In the genomic region with DNA sequence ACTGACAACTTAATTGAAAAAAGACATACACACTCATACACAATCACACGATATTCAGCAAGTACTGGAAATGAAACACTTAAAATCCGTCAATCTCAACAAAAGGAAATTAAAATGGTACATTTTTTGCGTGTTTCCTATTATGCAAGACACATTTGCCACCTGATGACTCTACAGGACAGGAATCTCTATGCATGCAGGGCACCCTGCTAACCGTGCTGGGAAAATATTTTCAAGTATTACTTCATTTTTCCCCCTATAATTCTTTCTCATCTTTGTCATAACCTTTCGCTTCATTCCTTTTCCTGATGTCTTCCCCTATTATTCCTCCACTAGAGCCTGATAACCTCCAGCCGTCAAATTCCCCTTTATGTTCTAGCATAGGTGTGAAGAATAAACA, we compare ENCODE assay signal across 38 cellular contexts.
A peak's percentile ranks its signal among the peaks of the same experiment; 100 is the strongest.
DNase-seq lines count a peak whose midpoint lies in the region; ATAC-seq, FAIRE-seq and TF ChIP-seq lines count a peak whose summit lies in the region.
"Had no signal": no experiment of that assay in that cellular context is flagged by ENCODE, and none has a peak within 500 bp of the region (broad histone marks: within the 10 kb centered on the region; RNA-seq: fewer than 3 reads in every experiment).

No MANE protein-coding gene starts in this region.

- peak overlapping the region; percentile 30 for H3K4me2 ChIP-seq in astrocyte (ENCODE audit: low read length)
- H3K4me2 ChIP-seq: KMS-11, PC-9, smooth muscle cell had no signal

- no peak overlapping the region for H3K4me3 ChIP-seq in astrocyte (ENCODE audit: insufficient read depth, low read depth, low read length)
- H3K4me3 ChIP-seq in fibroblast of pulmonary artery (replicated peaks; ENCODE audit: low read depth, low read length): no peak overlapping the region
- H3K4me3 ChIP-seq in retinal pigment epithelial cell (ENCODE audit: low read length): no peak overlapping the region
- no peak overlapping the region for H3K4me3 ChIP-seq in right lobe of liver
- H3K4me3 ChIP-seq: lung, mucosa of descending colon, PC-9, smooth muscle cell, stomach, thyroid gland had no signal

- DNase-seq in HT1080 (ENCODE audit: low read depth): peak; percentile 88
- DNase-seq in astrocyte (ENCODE audit: low read depth): peak; percentile 82
- DNase-seq in fibroblast of pulmonary artery (ENCODE audit: low read depth): peak; percentile 6
- peak; percentile 63 for DNase-seq in retinal pigment epithelial cell (ENCODE audit: low read depth)
- DNase-seq in right lobe of liver: no peak
- DNase-seq in posterior cingulate gyrus: no peak
- no peak for DNase-seq in NCI-H2227 (lab: John Stamatoyannopoulos, UW; ENCODE audit: unreplicated experiment)
- no peak for DNase-seq in GM19238 (ENCODE audit: insufficient read length, low spot score)
- DNase-seq: activated CD4-positive, alpha-beta T cell treated with anti-CD3 and anti-CD28 coated beads for 36 hours; activated CD8-positive, alpha-beta T cell treated with anti-CD3 and anti-CD28 coated beads, Interleukin-2, amount 10 ng/mL, durations not matched to agents 7 days and 5 days; activated naive CD4-positive, alpha-beta T cell treated with anti-CD3 and anti-CD28 coated beads, Interleukin-2, amount 10 ng/mL, durations not matched to agents 7 days and 5 days; amygdala; CD8-positive, alpha-beta memory T cell; central memory CD4-positive, alpha-beta T cell; DMS 273 treated with DMSO at 0.1 percent for 48 hours; foreskin keratinocyte; HCEC 1CT; mucosa of descending colon; natural killer cell; NCI-H1417; NCI-H2029 treated with DMSO at 0.1 percent for 48 hours; NCI-H226; NCI-H69; occipital lobe; PC-9; SIG-M5; stimulated activated CD4-positive, alpha-beta T cell treated with anti-CD3 and anti-CD28 coated beads, Interleukin-2, amount 100 ng/mL, for 24 hours; stimulated activated CD8-positive, alpha-beta memory T cell treated with anti-CD3 and anti-CD28 coated beads, Interleukin-4, amount 100 ng/mL, for 48 hours; stomach; thyroid gland had no signal

- no peak overlapping the region for H3K27ac Mint-ChIP-seq in astrocyte (ENCODE audit: unreplicated experiment)
- H3K27ac Mint-ChIP-seq: activated CD4-positive, alpha-beta T cell treated with anti-CD3 and anti-CD28 coated beads for 36 hours; activated CD8-positive, alpha-beta T cell treated with anti-CD3 and anti-CD28 coated beads, Interleukin-2, amount 10 ng/mL, durations not matched to agents 7 days and 5 days; activated naive CD4-positive, alpha-beta T cell treated with anti-CD3 and anti-CD28 coated beads, Interleukin-2, amount 10 ng/mL, durations not matched to agents 7 days and 5 days; activated T-helper 17 cell treated with anti-CD3 and anti-CD28 coated beads, Interleukin-2, amount 50 U/mL, for 72 hours; CD8-positive, alpha-beta memory T cell; natural killer cell had no signal

- 50% methylated on average over 6 of the region's 6 CpGs for WGBS in right lobe of liver (ENCODE audit: insufficient coverage, low coverage, low lambda C conversion rate, missing lambda C conversion rate)

- H3K9ac ChIP-seq in astrocyte (ENCODE audit: low read length): peak overlapping the region; percentile 38
- H3K9ac ChIP-seq: KMS-11 had no signal

- H3K36me3 ChIP-seq in astrocyte (ENCODE audit: insufficient read depth, low read length): no peaks in the 10 kb centered on the region
- H3K36me3 ChIP-seq in right lobe of liver: no peaks in the 10 kb centered on the region
- H3K36me3 ChIP-seq: stomach, thyroid gland had no signal

- H3K4me1 ChIP-seq in astrocyte (ENCODE audit: insufficient read depth, low read length) (peaks cover 20% of the 10 kb centered on the region), right lobe of liver (no peaks in the 10 kb centered on the region)
- H3K4me1 ChIP-seq: foreskin keratinocyte, stomach, thyroid gland had no signal

- FAIRE-seq in astrocyte (lab: Jason Lieb, UNC): no peak
- FAIRE-seq: GM12892 had no signal

- H3K4me3 Mint-ChIP-seq in astrocyte (ENCODE audit: unreplicated experiment): no peak overlapping the region
- H3K4me3 Mint-ChIP-seq: activated CD4-positive, alpha-beta T cell treated with anti-CD3 and anti-CD28 coated beads for 36 hours; activated CD8-positive, alpha-beta T cell treated with anti-CD3 and anti-CD28 coated beads, Interleukin-2, amount 10 ng/mL, durations not matched to agents 7 days and 5 days; activated naive CD4-positive, alpha-beta T cell treated with anti-CD3 and anti-CD28 coated beads, Interleukin-2, amount 10 ng/mL, durations not matched to agents 7 days and 5 days; activated T-helper 17 cell treated with anti-CD3 and anti-CD28 coated beads, Interleukin-2, amount 50 U/mL, for 72 hours; CD8-positive, alpha-beta memory T cell; natural killer cell had no signal

- H3K27ac ChIP-seq in astrocyte (ENCODE audit: low read depth, low read length) (peak overlapping the region; percentile 72), right lobe of liver (no peak overlapping the region)
- H3K27ac ChIP-seq: foreskin keratinocyte, HL-60, KMS-11, PC-9, stomach, thyroid gland, VCaP had no signal

- no peaks in the 10 kb centered on the region for H3K79me2 ChIP-seq in astrocyte (ENCODE audit: insufficient read depth, low read length)

- no peak overlapping the region for H2AFZ ChIP-seq in astrocyte (ENCODE audit: low read depth, low read length)
- H2AFZ ChIP-seq: PC-9 had no signal

- intact Hi-C loops in right lobe of liver (cut with DNase I) (no loop called here), posterior cingulate gyrus (cut with DNase I) (no loop called here)

- H3K9me3 ChIP-seq in astrocyte (ENCODE audit: insufficient read depth, low read depth, low read length) (no peaks in the 10 kb centered on the region), right lobe of liver (no peaks in the 10 kb centered on the region)
- H3K9me3 ChIP-seq: mucosa of descending colon, stomach, thyroid gland had no signal

- H3K4me1 Mint-ChIP-seq in astrocyte (ENCODE audit: low read depth, unreplicated experiment): no peaks in the 10 kb centered on the region
- H3K4me1 Mint-ChIP-seq: activated CD4-positive, alpha-beta T cell treated with anti-CD3 and anti-CD28 coated beads for 36 hours; activated naive CD4-positive, alpha-beta T cell treated with anti-CD3 and anti-CD28 coated beads, Interleukin-2, amount 10 ng/mL, durations not matched to agents 7 days and 5 days; activated T-helper 17 cell treated with anti-CD3 and anti-CD28 coated beads, Interleukin-2, amount 50 U/mL, for 72 hours; CD8-positive, alpha-beta memory T cell had no signal

- TF ChIP-seq CTCF in astrocyte (IDR thresholded peaks at IDR 0.05; ENCODE audit: insufficient read depth, low read depth, low read length): no peak
- TF ChIP-seq CTCF in fibroblast of pulmonary artery (IDR thresholded peaks at IDR 0.05; ENCODE audit: low read length, missing control alignments): no peak
- TF ChIP-seq CTCF in retinal pigment epithelial cell (conservative IDR thresholded peaks at IDR 0.05; ENCODE audit: low read depth, low read length): no peak
- no peak for TF ChIP-seq CTCF in right lobe of liver (IDR thresholded peaks at IDR 0.05)

- no peaks in the 10 kb centered on the region for H4K20me1 ChIP-seq in astrocyte (ENCODE audit: insufficient read depth, low read length)

- no peak for TF ChIP-seq POLR2A in right lobe of liver (IDR thresholded peaks at IDR 0.05)

- no peak for ATAC-seq in right lobe of liver
- ATAC-seq: activated CD4-positive, alpha-beta T cell treated with anti-CD3 and anti-CD28 coated beads for 36 hours; activated CD8-positive, alpha-beta T cell treated with anti-CD3 and anti-CD28 coated beads, Interleukin-2, amount 10 ng/mL, durations not matched to agents 7 days and 5 days; activated T-helper 17 cell treated with anti-CD3 and anti-CD28 coated beads, Interleukin-2, amount 50 U/mL, for 72 hours; esophagus mucosa; foreskin keratinocyte; mucosa of descending colon; natural killer cell had no signal

- H3K9me3 Mint-ChIP-seq in astrocyte (ENCODE audit: unreplicated experiment): peaks cover 4% of the 10 kb centered on the region
- H3K9me3 Mint-ChIP-seq: activated T-helper 17 cell treated with anti-CD3 and anti-CD28 coated beads, Interleukin-2, amount 50 U/mL, for 72 hours; natural killer cell had no signal

- H3K36me3 Mint-ChIP-seq in astrocyte (ENCODE audit: low read depth, unreplicated experiment): no peaks in the 10 kb centered on the region
- H3K36me3 Mint-ChIP-seq: activated naive CD4-positive, alpha-beta T cell treated with anti-CD3 and anti-CD28 coated beads, Interleukin-2, amount 10 ng/mL, durations not matched to agents 7 days and 5 days; CD8-positive, alpha-beta memory T cell; natural killer cell had no signal

- H3K27me3 ChIP-seq in astrocyte (ENCODE audit: insufficient read depth, low read length): no peaks in the 10 kb centered on the region
- H3K27me3 ChIP-seq in right lobe of liver: no peaks in the 10 kb centered on the region
- H3K27me3 ChIP-seq: foreskin keratinocyte, stomach, thyroid gland had no signal

- no peaks in the 10 kb centered on the region for H3K27me3 Mint-ChIP-seq in astrocyte (ENCODE audit: low read depth, unreplicated experiment)
- H3K27me3 Mint-ChIP-seq: activated CD4-positive, alpha-beta T cell treated with anti-CD3 and anti-CD28 coated beads for 36 hours; activated naive CD4-positive, alpha-beta T cell treated with anti-CD3 and anti-CD28 coated beads, Interleukin-2, amount 10 ng/mL, durations not matched to agents 7 days and 5 days; activated T-helper 17 cell treated with anti-CD3 and anti-CD28 coated beads, Interleukin-2, amount 50 U/mL, for 72 hours; CD8-positive, alpha-beta memory T cell had no signal

Comparison
In these comparisons a context has a peak if more than half of its experiments do, and no peak if none do; other contexts are left out.
1. DNase-seq: peak in HT1080 (single experiment), astrocyte (single experiment), fibroblast of pulmonary artery (single experiment) and retinal pigment epithelial cell (single experiment); none in right lobe of liver (0 of 3), posterior cingulate gyrus (0 of 10), NCI-H2227 (single experiment) and GM19238 (single experiment).